In the genomic region with DNA sequence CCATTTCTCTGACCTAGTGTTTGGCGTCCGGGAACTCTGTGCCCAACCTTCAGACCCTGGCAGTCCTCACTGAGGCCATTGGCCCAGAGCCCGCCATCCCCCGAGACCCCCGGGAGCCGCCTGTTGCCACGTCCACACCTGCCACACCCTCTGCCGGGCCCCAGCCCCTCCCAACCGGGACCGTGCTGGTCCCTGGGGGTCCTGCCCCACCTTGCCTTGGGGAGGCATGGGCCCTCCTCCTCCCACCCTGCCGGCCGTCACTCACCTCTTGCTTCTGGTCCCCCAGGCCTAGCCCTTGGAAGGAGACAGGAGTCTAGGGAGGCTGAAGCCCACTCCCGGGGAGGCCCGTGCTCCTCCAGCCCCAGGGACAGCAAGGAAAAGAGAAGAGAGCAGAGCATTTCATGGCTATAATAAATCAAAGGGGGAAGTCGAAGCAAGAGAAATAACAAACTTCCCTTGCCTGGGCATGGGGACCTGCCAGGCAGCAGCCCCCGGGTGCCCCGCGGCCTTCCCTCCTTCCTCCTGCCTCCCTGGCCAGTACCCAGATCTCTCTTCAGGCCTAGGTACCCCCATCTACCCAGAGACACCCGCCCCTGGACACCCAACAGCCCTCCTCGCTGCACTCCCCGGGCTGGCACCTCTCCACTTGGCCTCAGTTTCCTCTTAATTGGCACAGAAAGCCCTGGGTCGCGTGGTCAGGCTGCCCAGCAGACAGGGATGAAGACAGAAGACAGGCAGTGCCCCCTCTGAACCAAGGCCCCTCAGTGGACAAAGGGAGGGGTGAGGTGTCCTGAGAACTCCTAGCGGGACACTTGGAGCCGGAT, we compare ENCODE assay signal across 7 cellular contexts. TPM values are rescaled to one million over a fixed set of nuclear protein-coding genes. Genes with fewer than 3 reads are reported as not detected.
DNase-seq lines count a peak whose midpoint lies in the region; ATAC-seq and TF ChIP-seq lines count a peak whose summit lies in the region.
"Had no signal": no experiment of that assay in that cellular context is flagged by ENCODE, and none has a peak within 500 bp of the region (broad histone marks: within the 10 kb centered on the region; RNA-seq: fewer than 3 reads in every experiment).

No MANE protein-coding gene starts in this region.

- H3K27ac Mint-ChIP-seq in activated CD4-positive, alpha-beta memory T cell treated with anti-CD3 and anti-CD28 coated beads, Interleukin-2, amount 10 ng/mL, durations not matched to agents 7 days and 5 days, result peak overlapping the region; percentile 87

- H3K27ac ChIP-seq in DND-41 (ENCODE audit: low read length) (0 out of 2 replicates have a peak overlapping the region, but pooled peaks have one; percentile 47), muscle layer of colon (ENCODE audit: low read depth, low read length) (peak overlapping the region; percentile 12)

- TF ChIP-seq CTCF in DND-41 (IDR thresholded peaks at IDR 0.05; ENCODE audit: borderline replicate concordance, extremely low read depth, low read length, poor library complexity, severe bottlenecking), result no peak

- no peaks in the 10 kb centered on the region for H3K27me3 Mint-ChIP-seq in activated CD4-positive, alpha-beta memory T cell treated with anti-CD3 and anti-CD28 coated beads, Interleukin-2, amount 10 ng/mL, durations not matched to agents 7 days and 5 days

- H3K9ac ChIP-seq in DND-41 (ENCODE audit: low read depth, low read length) (no peak overlapping the region), muscle layer of colon (ENCODE audit: low read length) (no peak overlapping the region)

- H4K20me1 ChIP-seq in DND-41 (ENCODE audit: insufficient read depth, low read length), result no peaks in the 10 kb centered on the region

- POLR2A ChIA-PET in activated CD4-positive, alpha-beta memory T cell treated with anti-CD3 and anti-CD28 coated beads, Interleukin-2, amount 10 ng/mL, durations not matched to agents 7 days and 5 days (lab: Charles Lee), result interaction anchor here (1.6 to 3.9 kb wide), 6 partner anchors 8 to 181 kb away, joined by 5 to 23 read pairs (median 12); partner anchors contain the start of genes DDB2, PSMC3 and SLC39A13

- ATAC-seq in DND-41 (ENCODE audit: insufficient read depth, low read depth) (no peak), HG02885 (IDR thresholded peaks at IDR 0.05; ENCODE audit: poor library complexity, unreplicated experiment) (no peak), HG03095 (IDR thresholded peaks at IDR 0.05; ENCODE audit: unreplicated experiment) (no peak)

- no peak overlapping the region for H3K4me3 ChIP-seq in DND-41 (ENCODE audit: low read depth in 1 of 2, low read length in 2 of 2)
- no peak overlapping the region for H3K4me3 ChIP-seq in muscle layer of colon (ENCODE audit: low read depth in 1 of 2, low read length in 2 of 2)

- peaks cover 42% of the 10 kb centered on the region for H3K4me1 Mint-ChIP-seq in activated CD4-positive, alpha-beta memory T cell treated with anti-CD3 and anti-CD28 coated beads, Interleukin-2, amount 10 ng/mL, durations not matched to agents 7 days and 5 days

- H3K4me1 ChIP-seq in DND-41 (ENCODE audit: insufficient read depth, low read length) (peaks cover 25% of the 10 kb centered on the region), muscle layer of colon (ENCODE audit: insufficient read depth, low read length) (peaks cover 10% of the 10 kb centered on the region)

- no peaks in the 10 kb centered on the region for H3K79me2 ChIP-seq in DND-41 (ENCODE audit: insufficient read depth, low read length)

- no peak overlapping the region for H2AFZ ChIP-seq in DND-41 (ENCODE audit: low read depth, low read length)

- H3K27me3 ChIP-seq in DND-41 (ENCODE audit: insufficient read depth, low read length, poor library complexity) (no peaks in the 10 kb centered on the region), muscle layer of colon (ENCODE audit: control insufficient read depth in 1 of 2, insufficient read depth in 2 of 2, low read length in 2 of 2) (no peaks in the 10 kb centered on the region)

- no peaks in the 10 kb centered on the region for H3K36me3 Mint-ChIP-seq in activated CD4-positive, alpha-beta memory T cell treated with anti-CD3 and anti-CD28 coated beads, Interleukin-2, amount 10 ng/mL, durations not matched to agents 7 days and 5 days (ENCODE audit: low read depth)

- no peak overlapping the region for H3K4me2 ChIP-seq in DND-41 (ENCODE audit: insufficient read depth, low read length)

- no peak overlapping the region for H3K4me3 Mint-ChIP-seq in activated CD4-positive, alpha-beta memory T cell treated with anti-CD3 and anti-CD28 coated beads, Interleukin-2, amount 10 ng/mL, durations not matched to agents 7 days and 5 days

- no peaks in the 10 kb centered on the region for H3K36me3 ChIP-seq in DND-41 (ENCODE audit: insufficient read depth, low read length)
- H3K36me3 ChIP-seq in muscle layer of colon (ENCODE audit: insufficient read depth, low read length), result no peaks in the 10 kb centered on the region

- CTCF ChIA-PET in activated CD4-positive, alpha-beta memory T cell treated with anti-CD3 and anti-CD28 coated beads, Interleukin-2, amount 10 ng/mL, durations not matched to agents 7 days and 5 days (lab: Charles Lee), result interaction anchor here (4.4 kb wide), 1 partner anchor 21 kb away, joined by 24 read pairs; no protein-coding TSS in a partner anchor

- DNase-seq in DND-41, result no peak
- DNase-seq in activated CD4-positive, alpha-beta memory T cell treated with anti-CD3 and anti-CD28 coated beads, Interleukin-2, amount 10 ng/mL, durations not matched to agents 7 days and 5 days, result no peak
- DNase-seq in SHP77 treated with DMSO at 0.1 percent for 48 hours (lab: John Stamatoyannopoulos, UW), result no peak

- H3K9me3 Mint-ChIP-seq in activated CD4-positive, alpha-beta memory T cell treated with anti-CD3 and anti-CD28 coated beads, Interleukin-2, amount 10 ng/mL, durations not matched to agents 7 days and 5 days, result no peaks in the 10 kb centered on the region

- no peaks in the 10 kb centered on the region for H3K9me3 ChIP-seq in DND-41 (ENCODE audit: insufficient read depth, low read length, severe bottlenecking)
- H3K9me3 ChIP-seq in muscle layer of colon (ENCODE audit: low read length), result no peaks in the 10 kb centered on the region

RNA-seq across cellular contexts. Expression of gene SLC39A13, which starts 13.0 kb away (rescaled TPM):
- 10 to 100 TPM; 23.6 to 24.2 TPM for total RNA-seq in activated CD4-positive, alpha-beta memory T cell treated with anti-CD3 and anti-CD28 coated beads, Interleukin-2, amount 10 ng/mL, durations not matched to agents 7 days and 5 days

RNA-seq across cellular contexts. Expression of gene SPI1, which starts 17.1 kb away (rescaled TPM):
- total RNA-seq in activated CD4-positive, alpha-beta memory T cell treated with anti-CD3 and anti-CD28 coated beads, Interleukin-2, amount 10 ng/mL, durations not matched to agents 7 days and 5 days, result not detected
- total RNA-seq: myocyte had no signal

RNA-seq across cellular contexts. Expression of gene PSMC3, which starts 30.8 kb away (rescaled TPM):
- 100 to 1,000 TPM; 111 to 112 TPM for total RNA-seq in activated CD4-positive, alpha-beta memory T cell treated with anti-CD3 and anti-CD28 coated beads, Interleukin-2, amount 10 ng/mL, durations not matched to agents 7 days and 5 days

RNA-seq across cellular contexts. Expression of gene MYBPC3, which starts 42.9 kb away (rescaled TPM):
- not detected for total RNA-seq in activated CD4-positive, alpha-beta memory T cell treated with anti-CD3 and anti-CD28 coated beads, Interleukin-2, amount 10 ng/mL, durations not matched to agents 7 days and 5 days
- total RNA-seq: myocyte had no signal

RNA-seq across cellular contexts. Expression of gene RAPSN, which starts 53.5 kb away (rescaled TPM):
- total RNA-seq in activated CD4-positive, alpha-beta memory T cell treated with anti-CD3 and anti-CD28 coated beads, Interleukin-2, amount 10 ng/mL, durations not matched to agents 7 days and 5 days, result under 1 TPM; 0.30 to 0.65 TPM
